ENCODE assay signal across 34 cellular contexts in the genomic region with DNA sequence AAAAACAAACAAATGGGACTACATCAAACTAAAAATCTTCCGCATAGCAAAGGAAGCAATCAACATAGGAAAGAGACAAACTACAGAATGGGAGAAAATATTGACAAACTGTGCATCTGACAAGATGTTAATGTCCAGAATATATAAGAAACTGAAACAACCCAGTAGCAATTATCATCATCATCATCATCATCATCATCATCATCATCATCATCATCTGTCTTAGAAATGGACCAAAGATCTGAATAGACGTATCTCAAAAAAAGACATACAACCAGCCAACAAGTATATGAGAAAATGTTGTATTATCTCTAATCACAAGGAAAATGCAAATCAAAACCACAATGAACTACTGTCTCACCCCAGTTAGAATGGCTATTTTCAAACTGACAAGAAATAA.
"Had no signal": no experiment of that assay in that cellular context is flagged by ENCODE, and none has a peak within 500 bp of the region (broad histone marks: within the 10 kb centered on the region; RNA-seq: fewer than 3 reads in every experiment).

No MANE protein-coding gene starts in this region.

- H3K9me3 ChIP-seq: MG63 had no signal

- DNase-seq: Karpas-422, Kasumi-1, MG63, MM.1S, MV-4-11, NCI-H1048, NCI-H1092, NCI-H1092 treated with DMSO at 0.1 percent for 48 hours, NCI-H1105, NCI-H1105 treated with DMSO at 0.1 percent for 48 hours, NCI-H1417, NCI-H1417 treated with DMSO at 0.1 percent for 48 hours, NCI-H1436, NCI-H1436 treated with DMSO at 0.1 percent for 48 hours, NCI-H146, NCI-H1694, NCI-H1694 treated with DMSO at 0.1 percent for 48 hours, NCI-H187, NCI-H187 treated with DMSO at 0.1 percent for 48 hours, NCI-H1930, NCI-H2029, NCI-H2029 treated with DMSO at 0.1 percent for 48 hours, NCI-H2081, NCI-H2081 treated with DMSO at 0.1 percent for 48 hours, NCI-H2107, NCI-H2171, NCI-H2171 treated with DMSO at 0.1 percent for 48 hours, NCI-H2227 treated with DMSO at 0.1 percent for 48 hours, NCI-H226, NCI-H345, NCI-H446, NCI-H446 treated with DMSO at 0.1 percent for 48 hours, NCI-H510A, NCI-H510A treated with DMSO at 0.1 percent for 48 hours had no signal

- H3K27me3 ChIP-seq: MG63 had no signal

- H3K4me3 ChIP-seq: MG63 had no signal

- H3K36me3 ChIP-seq: MG63 had no signal
